8 cellular contexts compared by ENCODE assay signal in the genomic region with DNA sequence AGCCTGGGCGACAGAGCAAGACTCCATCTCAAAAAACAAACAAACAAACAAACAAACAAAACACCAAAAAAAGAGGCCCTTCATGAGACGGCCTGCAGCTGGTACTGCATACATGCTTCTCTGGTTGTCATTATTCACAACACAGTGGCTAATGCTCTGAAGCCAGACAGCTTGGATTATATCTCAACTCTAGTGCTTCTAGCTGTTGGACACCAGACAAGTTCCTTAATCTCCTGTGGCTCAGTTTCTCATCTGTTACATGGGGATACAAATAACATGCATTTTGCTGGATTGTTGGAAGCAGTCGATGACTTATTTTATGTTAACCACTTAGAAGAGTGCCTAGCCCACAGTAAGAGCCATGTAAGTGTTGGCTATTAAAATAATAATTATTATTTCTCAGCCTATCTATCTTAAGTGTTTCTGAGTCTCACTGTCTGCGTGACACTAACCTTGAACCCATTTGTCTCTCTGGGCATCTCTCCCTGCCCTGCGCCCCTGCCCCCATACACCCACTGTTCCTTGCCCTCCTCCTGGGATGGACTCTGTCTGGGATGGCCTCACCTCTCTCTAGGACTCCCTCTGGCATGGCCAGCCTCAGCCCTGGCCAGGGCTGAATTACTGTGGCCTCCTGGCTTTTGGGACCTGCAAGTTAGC. TPM values are rescaled to one million over a fixed set of nuclear protein-coding genes. Genes with fewer than 3 reads are reported as not detected.
A peak's percentile ranks its signal among the peaks of the same experiment; 100 is the strongest.
DNase-seq lines count a peak whose midpoint lies in the region; ATAC-seq and TF ChIP-seq lines count a peak whose summit lies in the region.

No MANE protein-coding gene starts in this region.

- H3K9ac ChIP-seq in iPS-20b (ENCODE audit: low read depth, low read length) (peak overlapping the region; percentile 48; the same call in 1 of the 2 replicates), subcutaneous abdominal adipose tissue (ENCODE audit: low read length in 5 of 5) (peak overlapping the region; percentile 4 to 100 (median 92))

- H3K4me1 ChIP-seq in iPS-20b (ENCODE audit: insufficient read depth, low read length) (peaks cover 25% of the 10 kb centered on the region), subcutaneous abdominal adipose tissue (ENCODE audit: control insufficient read depth in 5 of 5, insufficient read depth in 5 of 5, low read length in 5 of 5) (peaks cover 27 to 76% (median 62%) of the 10 kb centered on the region in 5 donors), aorta (ENCODE audit: control insufficient read depth in 1 of 2, insufficient read depth in 2 of 2, low read length in 2 of 2) (no peaks in the 10 kb centered on the region)

- no peaks in the 10 kb centered on the region for H3K9me3 ChIP-seq in iPS-20b (ENCODE audit: insufficient read depth, low read depth, low read length)
- H3K9me3 ChIP-seq in subcutaneous abdominal adipose tissue (ENCODE audit: control insufficient read depth in 5 of 5, low read length in 5 of 5) = no peaks in the 10 kb centered on the region
- no peaks in the 10 kb centered on the region for H3K9me3 ChIP-seq in aorta (ENCODE audit: control insufficient read depth, low read length)

- H3K9me3 Mint-ChIP-seq in activated B cell treated with CpG ODN at 0.5 μM for 24 hours = no peaks in the 10 kb centered on the region

- intact Hi-C loops in activated B cell treated with CpG ODN at 0.5 μM for 24 hours (cut with micrococcal nuclease) = no loop called here
- intact Hi-C loops in aorta (cut with DNase I) = no loop called here

- CTCF ChIA-PET in activated B cell treated with CpG ODN at 0.5 μM for 24 hours (lab: Charles Lee) = interaction anchor here (4.3 kb wide), 1 partner anchor 11 kb away, joined by 43 read pairs; no protein-coding TSS in a partner anchor

- peak; percentile 38 to 68 for DNase-seq in NCI-H524 (lab: John Stamatoyannopoulos, UW)
- no peak for DNase-seq in NCI-H524 treated with DMSO at 0.1 percent for 48 hours (lab: John Stamatoyannopoulos, UW)
- DNase-seq in activated B cell treated with CpG ODN at 0.5 μM for 24 hours = no peak
- DNase-seq in NCI-H187 treated with DMSO at 0.1 percent for 48 hours (lab: John Stamatoyannopoulos, UW) = no peak
- no peak for DNase-seq in G401 (ENCODE audit: low spot score)
- no peak for DNase-seq in aorta

- H3K4me1 Mint-ChIP-seq in activated B cell treated with CpG ODN at 0.5 μM for 24 hours = peaks cover 39% of the 10 kb centered on the region

- peak overlapping the region; percentile 99 for H3K27ac Mint-ChIP-seq in activated B cell treated with CpG ODN at 0.5 μM for 24 hours

- peaks cover 30% of the 10 kb centered on the region for H3K27me3 ChIP-seq in iPS-20b (ENCODE audit: insufficient read depth, low read length)
- H3K27me3 ChIP-seq in subcutaneous abdominal adipose tissue (ENCODE audit: control insufficient read depth in 5 of 5, insufficient read depth in 4 of 5, low read length in 5 of 5) = no peaks in the 10 kb centered on the region
- H3K27me3 ChIP-seq in aorta (ENCODE audit: control insufficient read depth in 1 of 2, insufficient read depth in 2 of 2, low read length in 1 of 2) = peaks cover 0 to 2% of the 10 kb centered on the region in 2 donors

- H3K27ac ChIP-seq in iPS-20b (ENCODE audit: low read length) (no peak overlapping the region), subcutaneous abdominal adipose tissue (ENCODE audit: low read depth, low read length) (peak overlapping the region; percentile 100), aorta (ENCODE audit: low read depth in 1 of 2, low read length in 2 of 2) (peak overlapping the region in 1 of 2 donors; percentile 95)

- H3K36me3 ChIP-seq in iPS-20b (ENCODE audit: insufficient read depth, low read depth, low read length) = no peaks in the 10 kb centered on the region
- no peaks in the 10 kb centered on the region for H3K36me3 ChIP-seq in subcutaneous abdominal adipose tissue (ENCODE audit: control insufficient read depth in 5 of 5, insufficient read depth in 5 of 5, low read length in 5 of 5)
- H3K36me3 ChIP-seq in aorta (ENCODE audit: control insufficient read depth in 1 of 2, insufficient read depth in 2 of 2, low read length in 1 of 2) = no peaks in the 10 kb centered on the region

- H3K4me3 ChIP-seq in iPS-20b (ENCODE audit: low read length) = peak overlapping the region; percentile 76; the same call in 1 of the 2 replicates
- H3K4me3 ChIP-seq in subcutaneous abdominal adipose tissue (ENCODE audit: low read depth in 1 of 5, low read length in 5 of 5) = peak overlapping the region in 4 of 5 donors; percentile 19 to 100 (median 62)
- H3K4me3 ChIP-seq in aorta (ENCODE audit: low read length in 2 of 2) = no peak overlapping the region

- H3K36me3 Mint-ChIP-seq in activated B cell treated with CpG ODN at 0.5 μM for 24 hours (ENCODE audit: low read depth) = peaks cover 15% of the 10 kb centered on the region

- no peaks in the 10 kb centered on the region for H3K27me3 Mint-ChIP-seq in activated B cell treated with CpG ODN at 0.5 μM for 24 hours

- WGBS in aorta, 2 donors = 36 to 43% methylated on average over 5 of the region's 5 CpGs

- TF ChIP-seq CTCF in activated B cell treated with CpG ODN at 0.5 μM for 24 hours (IDR thresholded peaks at IDR 0.05) = no peak

- ATAC-seq in activated B cell treated with CpG ODN at 0.5 μM for 24 hours (ENCODE audit: low read depth) = no peak
- ATAC-seq in aorta (ENCODE audit: low FRiP score) = no peak

- in situ Hi-C loops in G401 (cut with HindIII; ENCODE audit: low sequenced_read_pairs) = no loop called here

- POLR2A ChIA-PET in activated B cell treated with CpG ODN at 0.5 μM for 24 hours (lab: Charles Lee) = interaction anchor here (0.6 to 13.2 kb wide), 10 partner anchors 10 to 316 kb away, joined by 3 to 909 read pairs (median 5); a partner anchor contains a TSS

- H3K4me3 Mint-ChIP-seq in activated B cell treated with CpG ODN at 0.5 μM for 24 hours = peak overlapping the region; percentile 90

RNA-seq across cellular contexts. Expression of a gene that starts 3.1 kb away (rescaled TPM):
- total RNA-seq in activated B cell treated with CpG ODN at 0.5 μM for 24 hours (127 and 132 TPM in 2 replicates), aorta (100 to 1,000 TPM; 250 to 609 TPM)
- 28.3 and 35.9 TPM in 2 replicates for total RNA-seq in G401 (2014; rRNA removed; shearing (Covaris generic))
- polyA plus RNA-seq in aorta = 100 to 1,000 TPM in 1 of 2 donors, 10 to 100 TPM in 1; 97.0 to 623 TPM

RNA-seq across cellular contexts. Expression of a gene that starts 12.8 kb away (rescaled TPM):
- total RNA-seq in activated B cell treated with CpG ODN at 0.5 μM for 24 hours (13.4 and 21.2 TPM in 2 replicates), aorta (10 to 100 TPM; 28.5 to 45.5 TPM)
- 19.4 and 20.2 TPM in 2 replicates for total RNA-seq in G401 (2014; rRNA removed; shearing (Covaris generic))
- 10 to 100 TPM; 14.4 to 92.5 TPM for polyA plus RNA-seq in aorta

RNA-seq across cellular contexts. Expression of a gene that starts 13.4 kb away (rescaled TPM):
- total RNA-seq in activated B cell treated with CpG ODN at 0.5 μM for 24 hours (53.1 and 55.6 TPM in 2 replicates), aorta (100 to 1,000 TPM in 1 of 2 donors, 10 to 100 TPM in 1; 90.5 to 118 TPM)
- total RNA-seq in G401 (2014; rRNA removed; shearing (Covaris generic)) = 290 and 300 TPM in 2 replicates
- 100 to 1,000 TPM; 151 to 202 TPM for polyA plus RNA-seq in aorta

RNA-seq across cellular contexts. Expression of a gene that starts 13.7 kb away (rescaled TPM):
- total RNA-seq in activated B cell treated with CpG ODN at 0.5 μM for 24 hours = 2.3 and 5.9 TPM in 2 replicates
- not detected in 2 replicates for total RNA-seq in G401 (2014; rRNA removed; shearing (Covaris generic))
- 1 to 10 TPM in 1 of 2 donors, not detected in 1; 1.2 TPM for total RNA-seq in aorta
- 1 to 10 TPM in 1 of 2 donors, not detected in 1; 2.5 TPM for polyA plus RNA-seq in aorta

RNA-seq across cellular contexts. Expression of a gene that starts 18.2 kb away (rescaled TPM):
- 13.4 and 22.1 TPM in 2 replicates for total RNA-seq in activated B cell treated with CpG ODN at 0.5 μM for 24 hours
- total RNA-seq in G401 (2014; rRNA removed; shearing (Covaris generic)) = 69.1 and 124 TPM in 2 replicates
- 1 to 10 TPM; 2.9 to 7.2 TPM for total RNA-seq in aorta
- polyA plus RNA-seq in aorta = 1 to 10 TPM; 1.6 to 3.3 TPM

Comparison
In these comparisons a context has a peak if more than half of its experiments do, and no peak if none do; other contexts are left out.
1. DNase-seq: peak in NCI-H524 (2 of 2); none in NCI-H524 treated with DMSO at 0.1 percent for 48 hours (single experiment), activated B cell treated with CpG ODN at 0.5 μM for 24 hours (single experiment), NCI-H187 treated with DMSO at 0.1 percent for 48 hours (single experiment), G401 (single experiment) and aorta (0 of 2).
2. H3K4me3 ChIP-seq: peak in iPS-20b (single experiment) and subcutaneous abdominal adipose tissue (4 of 5); none in aorta (0 of 2).